Comparison of ENCODE assay signal across 8 cellular contexts in the genomic region with DNA sequence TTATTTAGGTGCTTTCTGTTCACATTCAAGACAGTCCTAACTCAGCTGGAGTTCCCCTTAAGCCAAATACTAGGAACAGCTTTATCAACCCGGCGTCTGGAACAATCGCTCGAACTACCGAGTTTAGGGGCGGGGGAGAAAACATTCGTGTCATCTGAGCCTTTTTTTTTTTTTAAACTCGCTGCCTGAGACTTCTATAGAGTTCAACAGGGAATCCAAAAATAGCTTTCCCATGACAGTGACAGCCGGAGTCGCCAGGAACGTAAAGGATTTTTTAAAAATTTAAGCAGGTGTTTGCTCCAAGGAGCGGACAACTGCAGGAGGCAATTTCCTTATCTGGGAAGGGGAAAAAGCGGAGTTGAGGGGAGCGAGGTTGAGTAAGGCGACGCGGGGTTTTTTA. TPM values are rescaled to one million over a fixed set of nuclear protein-coding genes. Genes with fewer than 3 reads are reported as not detected.
A peak's percentile ranks its signal among the peaks of the same experiment; 100 is the strongest.
DNase-seq lines count a peak whose midpoint lies in the region; ATAC-seq, FAIRE-seq and TF ChIP-seq lines count a peak whose summit lies in the region.

No MANE protein-coding gene starts in this region.

- H3K4me2 ChIP-seq in A549 (peak overlapping the region; percentile 95), Karpas-422 (ENCODE audit: low read depth, low read length, poor library complexity, severe bottlenecking) (peak overlapping the region; percentile 77), neuronal stem cell (ENCODE audit: insufficient read depth, low read length, poor library complexity, severe bottlenecking) (peak overlapping the region; percentile 59)

- WGBS in A549 (ENCODE audit: missing lambda C conversion rate) = 3% methylated on average over 17 of the region's 17 CpGs
- no CpG with 5 or more reads among the region's 17 CpGs for WGBS in neuronal stem cell (ENCODE audit: extremely low coverage in 2 of 2, insufficient read length in 2 of 2, insufficient replicate concordance in 1 of 2), 2 donors

- peak overlapping the region; percentile 98; the same call in 1 of the 2 replicates for H2AFZ ChIP-seq in Karpas-422 (ENCODE audit: low read length)
- peak overlapping the region; percentile 99 for H2AFZ ChIP-seq in neuronal stem cell (ENCODE audit: low read length)

- H2BK120ac ChIP-seq in neuronal stem cell (ENCODE audit: low read depth, low read length) = no peak overlapping the region

- TF ChIP-seq RAD21 in A549 (conservative IDR thresholded peaks at IDR 0.05 in 1 of 2, IDR thresholded peaks at IDR 0.05 in 1 of 2) = no peak

- peak overlapping the region; percentile 70 for H3K4me3 ChIP-seq in A549
- peak overlapping the region; percentile 98 for H3K4me3 ChIP-seq in Karpas-422 (ENCODE audit: low read length)
- peak overlapping the region; percentile 86 to 89 for H3K4me3 ChIP-seq in foreskin fibroblast (ENCODE audit: low read depth in 1 of 2, low read length in 2 of 2)
- peak overlapping the region; percentile 96 to 98 for H3K4me3 ChIP-seq in neuronal stem cell (ENCODE audit: low read length in 2 of 2)

- H4K8ac ChIP-seq in neuronal stem cell (ENCODE audit: low read depth, low read length) = no peak overlapping the region

- H3K18ac ChIP-seq in neuronal stem cell (ENCODE audit: low read length) = peak overlapping the region; percentile 99

- peaks cover 11% of the 10 kb centered on the region for H3K4me1 ChIP-seq in A549
- H3K4me1 ChIP-seq in Karpas-422 (ENCODE audit: low read length) = peaks cover 13% of the 10 kb centered on the region
- peaks cover 1 to 3% of the 10 kb centered on the region in 2 donors for H3K4me1 ChIP-seq in neuronal stem cell (ENCODE audit: control insufficient read depth in 2 of 2, insufficient read depth in 1 of 2, low read depth in 1 of 2, low read length in 2 of 2)

- peak overlapping the region; percentile 98 for H3K23ac ChIP-seq in neuronal stem cell (ENCODE audit: low read depth, low read length, poor library complexity)

- no peak overlapping the region for H2BK15ac ChIP-seq in neuronal stem cell (ENCODE audit: low read length)

- H3K9ac ChIP-seq in Karpas-422 (ENCODE audit: low read length) (peak overlapping the region; percentile 94), neuronal stem cell (ENCODE audit: low read depth, low read length, poor library complexity) (peak overlapping the region; percentile 100)

- no peak overlapping the region for H2AK5ac ChIP-seq in neuronal stem cell (ENCODE audit: low read depth, low read length)

- peak; percentile 3 to 5; a peak in 3 of 6 replicates for ATAC-seq in A549
- peak; percentile 15 for ATAC-seq in GM18498 (IDR thresholded peaks at IDR 0.05; ENCODE audit: unreplicated experiment)
- ATAC-seq in HG02840 (IDR thresholded peaks at IDR 0.05; ENCODE audit: low FRiP score, unreplicated experiment) = no peak

- POLR2A ChIA-PET in A549 (lab: Yijun Ruan, JAX) = interaction anchor here (0.6 to 1.6 kb wide), 2 partner anchors 17 to 561 kb away, joined by 3 read pairs; no protein-coding TSS in a partner anchor

- CTCF ChIA-PET in A549 (lab: Yijun Ruan, JAX) = interaction anchor here (0.7 to 3.0 kb wide), 9 partner anchors 8 to 1058 kb away, joined by 3 to 16 read pairs (median 4); no protein-coding TSS in a partner anchor

- no peak for TF ChIP-seq CTCF in A549 (IDR thresholded peaks at IDR 0.05)
- TF ChIP-seq CTCF in foreskin fibroblast (IDR thresholded peaks at IDR 0.05; ENCODE audit: low read depth, low read length) = no peak

- H3K9me2 ChIP-seq in Karpas-422 (replicated peaks; ENCODE audit: insufficient read depth, low read length) = no peaks in the 10 kb centered on the region

- H4K91ac ChIP-seq in neuronal stem cell (ENCODE audit: low read depth, low read length, poor library complexity) = no peak overlapping the region

- TF ChIP-seq POLR2A in A549 (IDR thresholded peaks at IDR 0.05; ENCODE audit: low read length) (no peak), H54 (IDR thresholded peaks at IDR 0.05; ENCODE audit: low read depth, low read length) (no peak)

- H3K36me3 ChIP-seq in Karpas-422 (ENCODE audit: insufficient read depth, low read length) (no peaks in the 10 kb centered on the region), neuronal stem cell (replicated peaks in 1 of 2; ENCODE audit: control insufficient read depth in 2 of 2, insufficient read depth in 2 of 2, low read length in 2 of 2) (peaks cover 0 to 17% of the 10 kb centered on the region in 2 donors)

- H4K20me1 ChIP-seq in Karpas-422 (ENCODE audit: insufficient read depth, low read depth, low read length) = peaks cover 4% of the 10 kb centered on the region

- peaks cover 4% of the 10 kb centered on the region for H3K79me1 ChIP-seq in neuronal stem cell (ENCODE audit: low read depth, low read length)

- no peak overlapping the region for H2BK12ac ChIP-seq in neuronal stem cell (ENCODE audit: low read length)

- TF ChIP-seq EP300 in A549 (IDR thresholded peaks at IDR 0.05) = no peak

- no peak for DNase-seq in A549 (ENCODE audit: low read depth in 1 of 2, low spot score in 1 of 2)
- peak; percentile 68 for DNase-seq in Karpas-422
- DNase-seq in activated T-cell treated with anti-CD3 and anti-CD28 coated beads, Interleukin-2, amount 50 U/mL, for 1 hour = peak; percentile 36
- peak in 1 of 2 donors; percentile 39 for DNase-seq in foreskin fibroblast
- DNase-seq in neuronal stem cell (ENCODE audit: low spot score) = peak; percentile 15
- no peak for DNase-seq in H54 (ENCODE audit: insufficient read length, low spot score)

- no peak overlapping the region for H2BK5ac ChIP-seq in neuronal stem cell (ENCODE audit: low read length)

- no peaks in the 10 kb centered on the region for H3K9me3 ChIP-seq in A549
- no peaks in the 10 kb centered on the region for H3K9me3 ChIP-seq in Karpas-422 (ENCODE audit: low read length)
- peaks cover 2 to 9% of the 10 kb centered on the region in 2 donors for H3K9me3 ChIP-seq in neuronal stem cell (replicated peaks in 1 of 2; ENCODE audit: control insufficient read depth in 2 of 2, insufficient read depth in 1 of 2, low read depth in 1 of 2, low read length in 2 of 2)

- FAIRE-seq in A549 (lab: Jason Lieb, UNC) = no peak
- no peak for FAIRE-seq in H54 (lab: Jason Lieb, UNC)

- H3K27ac ChIP-seq in A549 (peak overlapping the region; percentile 89 to 93), Karpas-422 (ENCODE audit: low read length) (no peak overlapping the region), neuronal stem cell (replicated peaks; ENCODE audit: low read length) (no peak overlapping the region)

- no peak overlapping the region for H3K4ac ChIP-seq in neuronal stem cell (ENCODE audit: low read length)

- H3K27me3 ChIP-seq in Karpas-422 (ENCODE audit: low read length) (no peaks in the 10 kb centered on the region), neuronal stem cell (ENCODE audit: control insufficient read depth in 3 of 3, insufficient read depth in 3 of 3, low read depth in 1 of 3, low read length in 3 of 3) (peaks cover 0 to 3% (median 0%) of the 10 kb centered on the region in 3 experiments)

- peaks cover 48% of the 10 kb centered on the region for H3K79me2 ChIP-seq in Karpas-422 (ENCODE audit: low read length)

- no peak overlapping the region for H3K14ac ChIP-seq in neuronal stem cell (ENCODE audit: low read length)

TF ChIP-seq in A549, 52 proteins besides CTCF, POLR2A, EP300 and RAD21 (continues in another document):
- TF ChIP-seq RARB (CRISPR knock-in tag; IDR thresholded peaks at IDR 0.05) (no peak), KDM1A (IDR thresholded peaks at IDR 0.05; ENCODE audit: low read depth) (no peak), CHD4 (IDR thresholded peaks at IDR 0.05; ENCODE audit: borderline replicate concordance) (no peak), HEYL (CRISPR knock-in tag; IDR thresholded peaks at IDR 0.05) (no peak), MAX (IDR thresholded peaks at IDR 0.05) (no peak), RCOR1 (IDR thresholded peaks at IDR 0.05; ENCODE audit: low read depth, low read length) (no peak), MAFK (IDR thresholded peaks at IDR 0.05; ENCODE audit: partially characterized antibody) (no peak), ZC3H11A (IDR thresholded peaks at IDR 0.05) (no peak), HOXB5 (CRISPR knock-in tag; IDR thresholded peaks at IDR 0.05) (no peak), CHD2 (IDR thresholded peaks at IDR 0.05; ENCODE audit: low read length, partially characterized antibody) (no peak)
- TF ChIP-seq, protein P1, sequence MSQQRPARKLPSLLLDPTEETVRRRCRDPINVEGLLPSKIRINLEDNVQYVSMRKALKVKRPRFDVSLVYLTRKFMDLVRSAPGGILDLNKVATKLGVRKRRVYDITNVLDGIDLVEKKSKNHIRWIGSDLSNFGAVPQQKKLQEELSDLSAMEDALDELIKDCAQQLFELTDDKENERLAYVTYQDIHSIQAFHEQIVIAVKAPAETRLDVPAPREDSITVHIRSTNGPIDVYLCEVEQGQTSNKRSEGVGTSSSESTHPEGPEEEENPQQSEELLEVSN (IDR thresholded peaks at IDR 0.05; ENCODE audit: borderline replicate concordance, low read depth) = no peak

RNA-seq across cellular contexts. Expression of gene TRAF6, which starts 0.8 kb away (rescaled TPM):
- polyA plus RNA-seq in A549 (2011; rRNA removed) = 9.6 and 11.6 TPM in 2 replicates
- polyA plus RNA-seq in A549 (2012; cell fraction: cytosol; rRNA removed) = 2.5 and 3.6 TPM in 2 replicates
- polyA plus RNA-seq in A549 (2012; cell fraction: nucleus; rRNA removed) = 2.4 and 3.3 TPM in 2 replicates
- 4.3 to 4.9 TPM (median 4.6 TPM) in 3 replicates for polyA plus RNA-seq in A549 (2017; fragmentation: RNase III; extraction: RNeasy Plus Mini Kit Qiagen cat#74134 plus additional on column Dnase treatment)
- polyA minus RNA-seq in A549 (2011; rRNA and poly(A)+ RNA removed) = 11.5 and 11.6 TPM in 2 replicates
- 8.7 and 13.2 TPM in 2 replicates for total RNA-seq in Karpas-422 (2014; rRNA removed; shearing (Covaris generic); ENCODE audit: low replicate concordance)
- polyA plus RNA-seq in neuronal stem cell (2013, experiment 1 of 2) = 9.6 TPM
- polyA plus RNA-seq in neuronal stem cell (2013, experiment 2 of 2) = 10.0 TPM

RNA-seq across cellular contexts. Expression of gene RAG1, which starts 58.5 kb away (rescaled TPM):
- 0.43 and 0.44 TPM in 2 replicates for polyA plus RNA-seq in A549 (2011; rRNA removed)
- 0.05 TPM in 2 replicates for polyA plus RNA-seq in A549 (2012; cell fraction: cytosol; rRNA removed)
- polyA plus RNA-seq in A549 (2012; cell fraction: nucleus; rRNA removed) = 0.01 TPM in 2 replicates
- 0.18 to 0.29 TPM (median 0.24 TPM) in 3 replicates for polyA plus RNA-seq in A549 (2017; fragmentation: RNase III; extraction: RNeasy Plus Mini Kit Qiagen cat#74134 plus additional on column Dnase treatment)
- polyA minus RNA-seq in A549 (2011; rRNA and poly(A)+ RNA removed) = 0.19 and 0.25 TPM in 2 replicates
- 0.34 and 0.72 TPM in 2 replicates for total RNA-seq in Karpas-422 (2014; rRNA removed; shearing (Covaris generic); ENCODE audit: low replicate concordance)
- 0.56 TPM for polyA plus RNA-seq in neuronal stem cell (2013, experiment 1 of 2)
- 0.42 TPM for polyA plus RNA-seq in neuronal stem cell (2013, experiment 2 of 2)

Comparison
In these comparisons a context has a peak if more than half of its experiments do, and no peak if none do; other contexts are left out.
1. DNase-seq: peak in Karpas-422 (single experiment), activated T-cell treated with anti-CD3 and anti-CD28 coated beads, Interleukin-2, amount 50 U/mL, for 1 hour (single experiment) and neuronal stem cell (single experiment); none in A549 (0 of 2) and H54 (single experiment).
2. H3K27ac ChIP-seq: peak in A549 (2 of 2); none in Karpas-422 (single experiment) and neuronal stem cell (single experiment).
3. Peak in every context shown above with its lines, with median percentiles within 50 percentile points of each other: H3K4me2 ChIP-seq and H3K4me3 ChIP-seq.